18 cellular contexts compared by ENCODE assay signal in the genomic region with DNA sequence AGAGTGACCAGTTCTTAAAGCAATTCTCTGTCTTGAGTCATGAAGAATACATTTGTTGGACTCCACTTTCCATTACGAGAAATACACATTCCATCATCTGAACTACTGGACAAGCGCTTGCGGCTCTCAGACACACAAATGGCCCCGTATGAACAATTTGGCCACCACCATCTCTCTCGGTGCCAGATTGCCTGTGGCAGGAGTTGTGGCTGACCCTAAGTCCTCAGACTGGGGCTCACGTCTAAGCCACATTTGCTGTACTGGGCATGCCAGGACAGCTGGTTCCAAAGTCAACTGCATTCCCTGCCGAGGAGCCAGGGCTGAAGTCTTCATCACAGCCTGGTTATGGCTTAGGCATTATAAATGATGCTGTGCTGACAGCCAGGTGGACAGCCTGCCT.
DNase-seq lines count a peak whose midpoint lies in the region; ATAC-seq and TF ChIP-seq lines count a peak whose summit lies in the region.
"Had no signal": no experiment of that assay in that cellular context is flagged by ENCODE, and none has a peak within 500 bp of the region (broad histone marks: within the 10 kb centered on the region; RNA-seq: fewer than 3 reads in every experiment).

No MANE protein-coding gene starts in this region.

- intact Hi-C loops in esophagus muscularis mucosa (cut with DNase I) (no loop called here), posterior vena cava (cut with DNase I) (no loop called here)

- ATAC-seq in GM19452 (IDR thresholded peaks at IDR 0.05; ENCODE audit: unreplicated experiment): no peak
- ATAC-seq: GM12878 had no signal

- no peaks in the 10 kb centered on the region for H3K9me3 ChIP-seq in esophagus muscularis mucosa

- no peaks in the 10 kb centered on the region for H3K36me3 Mint-ChIP-seq in activated CD4-positive, alpha-beta memory T cell treated with anti-CD3 and anti-CD28 coated beads, Interleukin-2, amount 10 ng/mL, durations not matched to agents 7 days and 5 days (ENCODE audit: low read depth)
- H3K36me3 Mint-ChIP-seq: CD14-positive monocyte had no signal

- TF ChIP-seq EP300 in esophagus muscularis mucosa (IDR thresholded peaks at IDR 0.05): no peak

- WGBS in esophagus muscularis mucosa: 66% methylated on average over 6 of the region's 7 CpGs

- H3K4me1 Mint-ChIP-seq in activated CD4-positive, alpha-beta memory T cell treated with anti-CD3 and anti-CD28 coated beads, Interleukin-2, amount 10 ng/mL, durations not matched to agents 7 days and 5 days: no peaks in the 10 kb centered on the region
- H3K4me1 Mint-ChIP-seq: CD14-positive monocyte had no signal

- no peak overlapping the region for H3K4me3 Mint-ChIP-seq in activated CD4-positive, alpha-beta memory T cell treated with anti-CD3 and anti-CD28 coated beads, Interleukin-2, amount 10 ng/mL, durations not matched to agents 7 days and 5 days
- H3K4me3 Mint-ChIP-seq: CD14-positive monocyte had no signal

- CTCF ChIA-PET in activated CD4-positive, alpha-beta memory T cell treated with anti-CD3 and anti-CD28 coated beads, Interleukin-2, amount 10 ng/mL, durations not matched to agents 7 days and 5 days (lab: Charles Lee): no interaction called here

- no peaks in the 10 kb centered on the region for H3K27me3 ChIP-seq in esophagus muscularis mucosa

- H3K4me3 ChIP-seq in AG10803 (ENCODE audit: low read length): no peak overlapping the region
- no peak overlapping the region for H3K4me3 ChIP-seq in esophagus muscularis mucosa
- H3K4me3 ChIP-seq: GM12878, PC-9 had no signal

- TF ChIP-seq CTCF in AG10803 (conservative IDR thresholded peaks at IDR 0.05; ENCODE audit: low read length) (no peak), esophagus muscularis mucosa (IDR thresholded peaks at IDR 0.05) (no peak)

- DNase-seq in AG10803 (ENCODE audit: low read depth) (peak; percentile 20), RPMI7951 (ENCODE audit: low read depth) (peak; percentile 98), esophagus muscularis mucosa (ENCODE audit: extremely low spot score) (peak; percentile 80), posterior vena cava (ENCODE audit: low spot score) (peak; percentile 88), T-helper 9 cell (no peak)
- DNase-seq in activated naive CD4-positive, alpha-beta T cell treated with Interleukin-2 at 50 U/mL for 16 hours: no peak
- DNase-seq in activated CD4-positive, alpha-beta memory T cell treated with anti-CD3 and anti-CD28 coated beads, Interleukin-2, amount 10 ng/mL, durations not matched to agents 7 days and 5 days: no peak
- DNase-seq: Caco-2, DMS53, HCEC 1CT, NCI-H1092, NCI-H1694, NCI-H446 treated with DMSO at 0.1 percent for 48 hours, NCI-H748 treated with DMSO at 0.1 percent for 48 hours, PC-9 had no signal

- H3K9me3 Mint-ChIP-seq in activated CD4-positive, alpha-beta memory T cell treated with anti-CD3 and anti-CD28 coated beads, Interleukin-2, amount 10 ng/mL, durations not matched to agents 7 days and 5 days: no peaks in the 10 kb centered on the region

- POLR2A ChIA-PET in activated CD4-positive, alpha-beta memory T cell treated with anti-CD3 and anti-CD28 coated beads, Interleukin-2, amount 10 ng/mL, durations not matched to agents 7 days and 5 days (lab: Charles Lee): no interaction called here

- no peak for TF ChIP-seq POLR2A in esophagus muscularis mucosa (IDR thresholded peaks at IDR 0.05; ENCODE audit: low read depth)

- H3K27me3 Mint-ChIP-seq in activated CD4-positive, alpha-beta memory T cell treated with anti-CD3 and anti-CD28 coated beads, Interleukin-2, amount 10 ng/mL, durations not matched to agents 7 days and 5 days: no peaks in the 10 kb centered on the region

- no peak overlapping the region for H3K27ac ChIP-seq in esophagus muscularis mucosa (replicated peaks in 1 of 4)
- H3K27ac ChIP-seq: PC-9 had no signal

- no peak overlapping the region for H3K27ac Mint-ChIP-seq in activated CD4-positive, alpha-beta memory T cell treated with anti-CD3 and anti-CD28 coated beads, Interleukin-2, amount 10 ng/mL, durations not matched to agents 7 days and 5 days
- H3K27ac Mint-ChIP-seq: CD14-positive monocyte had no signal

- peaks cover 0 to 28% (median 18%) of the 10 kb centered on the region in 4 donors for H3K4me1 ChIP-seq in esophagus muscularis mucosa
- H3K4me1 ChIP-seq: Caco-2 had no signal

- H3K36me3 ChIP-seq in esophagus muscularis mucosa: no peaks in the 10 kb centered on the region

Comparison
In these comparisons a context has a peak if more than half of its experiments do, and no peak if none do; other contexts are left out.
1. DNase-seq: peak in AG10803 (single experiment), RPMI7951 (single experiment), esophagus muscularis mucosa (single experiment) and posterior vena cava (single experiment); none in activated naive CD4-positive, alpha-beta T cell treated with Interleukin-2 at 50 U/mL for 16 hours (single experiment), T-helper 9 cell (single experiment) and activated CD4-positive, alpha-beta memory T cell treated with anti-CD3 and anti-CD28 coated beads, Interleukin-2, amount 10 ng/mL, durations not matched to agents 7 days and 5 days (single experiment).